In genomic region chr7:12741951-12742575, GRCh38 we compare ENCODE assay signal across 1 cellular context.
TF ChIP-seq lines count a peak whose summit lies in the region.

No MANE protein-coding gene starts in this region.

TF ChIP-seq in K562, 482 proteins besides CTCF, POLR2A, EP300 and RAD21 (continues in another document):
- TF ChIP-seq ZBTB40 (IDR thresholded peaks at IDR 0.05) (no peak), ZBTB40 (CRISPR knock-in tag; IDR thresholded peaks at IDR 0.05) (no peak), JUND (IDR thresholded peaks at IDR 0.05; ENCODE audit: borderline replicate concordance, low read depth, low read length) (peak; percentile 35; the same call in 1 of the 2 replicates), JUND (tag; IDR thresholded peaks at IDR 0.05; ENCODE audit: borderline replicate concordance, low read depth, low read length) (peak; percentile 72; the same call in 2 of the 3 replicates), HDAC2 (IDR thresholded peaks at IDR 0.05) (no peak), ZKSCAN1 (IDR thresholded peaks at IDR 0.05; ENCODE audit: low read depth, low read length) (no peak), FOSL1 (tag; conservative IDR thresholded peaks at IDR 0.05) (0 out of 2 replicates have a peak, but pooled peaks have one; percentile 34), BCLAF1 (IDR thresholded peaks at IDR 0.05; ENCODE audit: borderline replicate concordance in 1 of 2, control insufficient read depth in 1 of 2, low read depth in 2 of 2, low read length in 1 of 2) (no peak), CREB5 (CRISPR knock-in tag; IDR thresholded peaks at IDR 0.05) (no peak), DMBX1 (CRISPR knock-in tag; IDR thresholded peaks at IDR 0.05; ENCODE audit: borderline replicate concordance) (no peak), HIVEP1 (CRISPR knock-in tag; IDR thresholded peaks at IDR 0.05) (no peak), ZBTB43 (CRISPR knock-in tag; IDR thresholded peaks at IDR 0.05) (no peak), ZNF592 (IDR thresholded peaks at IDR 0.05) (0 out of 2 replicates have a peak, but pooled peaks have one; percentile 39), ZBTB34 (CRISPR knock-in tag; IDR thresholded peaks at IDR 0.05) (no peak), FOXA3 (CRISPR knock-in tag; conservative IDR thresholded peaks at IDR 0.05 in 1 of 2, IDR thresholded peaks at IDR 0.05 in 1 of 2) (peak in 1 of 2 experiments; percentile 85; a peak in 2 of 4 replicates), ATF7 (IDR thresholded peaks at IDR 0.05) (peak; percentile 45; the same call in 1 of the 2 replicates), NR4A1 (CRISPR knock-in tag; IDR thresholded peaks at IDR 0.05) (no peak), NR4A1 (tag; IDR thresholded peaks at IDR 0.05) (no peak), ZNF407 (IDR thresholded peaks at IDR 0.05; ENCODE audit: low read depth) (no peak)
